ENCODE assay signal across 9 cellular contexts in the genomic region with DNA sequence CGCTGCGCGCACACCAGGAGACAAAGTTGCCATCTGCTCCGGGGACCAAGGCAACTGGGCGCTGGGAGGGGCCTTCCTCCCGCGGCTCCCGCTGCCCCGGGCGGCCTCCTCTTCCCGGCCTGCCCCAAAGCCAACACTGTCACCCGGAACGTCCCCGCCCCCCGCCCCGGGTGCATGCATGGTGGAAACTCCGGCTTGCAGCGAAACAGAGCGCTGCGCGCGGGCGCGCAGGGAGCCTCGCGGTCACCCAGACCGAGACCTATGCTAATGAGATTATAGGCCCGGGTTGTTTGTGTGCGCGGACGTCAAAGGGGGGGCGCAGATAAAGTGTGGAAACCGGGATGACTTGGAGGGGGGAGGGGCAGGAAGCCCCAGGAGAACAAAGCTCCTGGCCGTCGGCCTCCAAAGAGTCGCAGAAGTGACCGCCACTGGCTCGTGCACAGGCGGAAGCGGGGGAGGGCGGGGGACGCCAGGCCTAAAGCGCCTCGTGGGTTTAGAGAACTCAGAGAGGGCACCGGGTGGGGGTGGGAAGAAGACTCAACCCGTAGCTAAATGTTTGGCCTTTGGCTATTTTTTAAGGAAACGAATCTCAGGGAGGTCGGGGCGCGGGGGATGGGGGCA.
DNase-seq lines count a peak whose midpoint lies in the region; ATAC-seq, FAIRE-seq and TF ChIP-seq lines count a peak whose summit lies in the region.
"Had no signal": no experiment of that assay in that cellular context is flagged by ENCODE, and none has a peak within 500 bp of the region (broad histone marks: within the 10 kb centered on the region; RNA-seq: fewer than 3 reads in every experiment).

No MANE protein-coding gene starts in this region.

- peak; percentile 38 for DNase-seq in NCI-H2107 (lab: John Stamatoyannopoulos, UW)
- no peak for DNase-seq in NCI-H2107 treated with DMSO at 0.1 percent for 48 hours (lab: John Stamatoyannopoulos, UW; ENCODE audit: unreplicated experiment)
- peak; percentile 93 for DNase-seq in WERI-Rb-1
- DNase-seq in fibroblast of peridontal ligament (ENCODE audit: extremely low read depth), result peak; percentile 7
- no peak for DNase-seq in gastrocnemius medialis
- no peak for DNase-seq in small intestine
- no peak for DNase-seq in NCI-H1105 treated with DMSO at 0.1 percent for 48 hours (lab: John Stamatoyannopoulos, UW)

- H3K9me3 ChIP-seq in WERI-Rb-1 (ENCODE audit: severe bottlenecking) (peaks cover 7% of the 10 kb centered on the region), gastrocnemius medialis (no peaks in the 10 kb centered on the region), small intestine (ENCODE audit: control insufficient read depth, low read depth) (no peaks in the 10 kb centered on the region)
- H3K9me3 ChIP-seq: A549 had no signal

- peaks cover 0 to 7% of the 10 kb centered on the region in 2 donors for H3K4me1 ChIP-seq in gastrocnemius medialis
- H3K4me1 ChIP-seq in small intestine (ENCODE audit: control insufficient read depth in 2 of 2, insufficient read depth in 1 of 2, low read depth in 1 of 2, low read length in 1 of 2), result peaks cover 0 to 3% of the 10 kb centered on the region in 2 donors

- H3K36me3 ChIP-seq in WERI-Rb-1 (no peaks in the 10 kb centered on the region), gastrocnemius medialis (no peaks in the 10 kb centered on the region), small intestine (ENCODE audit: control insufficient read depth in 2 of 2, insufficient read depth in 2 of 2, low read length in 2 of 2) (no peaks in the 10 kb centered on the region)

- H3K4me3 ChIP-seq in WERI-Rb-1 (ENCODE audit: low read depth, low read length) (peak overlapping the region; percentile 59), gastrocnemius medialis (peak overlapping the region; percentile 19 to 44 (median 34)), small intestine (ENCODE audit: low read depth in 1 of 2, low read length in 2 of 2) (no peak overlapping the region)
- H3K4me3 ChIP-seq: A549 had no signal

- FAIRE-seq in small intestine (lab: Jason Lieb, UNC), result no peak
- FAIRE-seq: A549 had no signal

- TF ChIP-seq CTCF in WERI-Rb-1 (IDR thresholded peaks at IDR 0.05; ENCODE audit: low read depth, low read length), result no peak
- TF ChIP-seq CTCF in gastrocnemius medialis (IDR thresholded peaks at IDR 0.05 in 4 of 5, conservative IDR thresholded peaks at IDR 0.05 in 1 of 5), result no peak

- peaks cover 90% of the 10 kb centered on the region for H3K27me3 ChIP-seq in WERI-Rb-1 (ENCODE audit: insufficient read depth, low read depth, severe bottlenecking)
- H3K27me3 ChIP-seq in gastrocnemius medialis, result peaks cover 0 to 38% (median 31%) of the 10 kb centered on the region in 3 donors
- H3K27me3 ChIP-seq in small intestine (ENCODE audit: control insufficient read depth in 2 of 2, insufficient read depth in 2 of 2, low read length in 2 of 2), result peaks cover 0 to 10% of the 10 kb centered on the region in 2 donors

- in situ Hi-C loops in gastrocnemius medialis (cut with MboI; ENCODE audit: low sequenced_read_pairs in 4 of 4), result loop anchor here in 1 of 4 donors (25.0 kb wide), 1 partner anchor 153 kb away; no protein-coding TSS in a partner anchor

- intact Hi-C loops in gastrocnemius medialis (cut with DNase I; ENCODE audit: low total_unique reads), result no loop called here

- 8 to 23% (median 12%) methylated on average over 24 to 50 of the region's 50 CpGs for WGBS in small intestine, 3 donors

- TF ChIP-seq POLR2A in gastrocnemius medialis (IDR thresholded peaks at IDR 0.05), result no peak

- H3K27ac ChIP-seq in WERI-Rb-1, result peak overlapping the region; percentile 96
- no peak overlapping the region for H3K27ac ChIP-seq in gastrocnemius medialis
- H3K27ac ChIP-seq in small intestine (ENCODE audit: low read depth in 1 of 2, low read length in 1 of 2), result no peak overlapping the region
- H3K27ac ChIP-seq: A549 had no signal

- ATAC-seq in gastrocnemius medialis (no peak), GM18867 (IDR thresholded peaks at IDR 0.05; ENCODE audit: unreplicated experiment) (no peak)
- ATAC-seq: A549 had no signal

Comparison
In these comparisons a context has a peak if more than half of its experiments do, and no peak if none do; other contexts are left out.
1. DNase-seq: peak in NCI-H2107 (single experiment), WERI-Rb-1 (single experiment) and fibroblast of peridontal ligament (single experiment); none in NCI-H2107 treated with DMSO at 0.1 percent for 48 hours (single experiment), gastrocnemius medialis (0 of 2), small intestine (single experiment) and NCI-H1105 treated with DMSO at 0.1 percent for 48 hours (single experiment).
2. H3K4me3 ChIP-seq: peak in WERI-Rb-1 (single experiment) and gastrocnemius medialis (4 of 4); none in small intestine (0 of 2).